Comparison of ENCODE assay signal across 21 cellular contexts in the genomic region with DNA sequence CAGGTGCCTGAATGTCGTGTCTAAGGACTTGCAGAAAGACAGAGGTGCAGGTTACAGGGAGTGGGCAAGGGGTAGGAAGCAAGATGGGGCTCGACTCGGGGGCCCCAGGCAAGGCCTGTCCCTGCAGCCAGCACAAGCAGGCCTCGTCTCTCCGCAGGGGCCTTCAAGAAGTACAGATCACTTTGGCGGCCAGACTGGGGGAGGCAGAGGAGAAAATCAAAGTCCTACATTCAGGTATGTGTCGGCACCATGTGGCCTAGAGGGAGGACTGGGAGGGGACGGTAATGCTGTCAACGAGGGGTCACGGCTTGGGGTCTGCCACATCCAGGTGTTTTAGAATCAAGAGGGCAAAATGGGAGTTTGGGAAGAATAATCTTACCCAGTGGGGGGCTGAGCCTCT.
"Had no signal": no experiment of that assay in that cellular context is flagged by ENCODE, and none has a peak within 500 bp of the region (broad histone marks: within the 10 kb centered on the region; RNA-seq: fewer than 3 reads in every experiment).

No MANE protein-coding gene starts in this region.

- H3K36me3 ChIP-seq: SJSA1 had no signal

- ATAC-seq: Panc1, PC-3 had no signal

- H3K4me3 ChIP-seq: SJSA1, SK-N-MC had no signal

- DNase-seq: Kasumi-1, KG1, MM.1S, NCI-H1092 treated with DMSO at 0.1 percent for 48 hours, NCI-H1436, NCI-H187, NCI-H2029, NCI-H2081 treated with DMSO at 0.1 percent for 48 hours, NCI-H2171, NCI-H226, NCI-H446, NCI-H510A, NCI-H524 treated with DMSO at 0.1 percent for 48 hours, NCI-H69, NCI-H774, PC-3, SHP77 treated with DMSO at 0.1 percent for 48 hours had no signal

- H3K4me1 ChIP-seq: SJSA1 had no signal

- H3K27me3 ChIP-seq: SJSA1 had no signal

- H3K27ac ChIP-seq: RWPE1, SJSA1, SK-N-MC had no signal
